Comparison of ENCODE assay signal across 1 cellular context in genomic region chr4:159174645-159175147, GRCh38.
TF ChIP-seq lines count a peak whose summit lies in the region.

No MANE protein-coding gene starts in this region.

TF ChIP-seq in IMR-90, 13 proteins besides CTCF, POLR2A, EP300 and RAD21:
- no peak for TF ChIP-seq MXI1 (IDR thresholded peaks at IDR 0.05; ENCODE audit: borderline replicate concordance, low read depth, low read length)
- no peak for TF ChIP-seq CEBPB (IDR thresholded peaks at IDR 0.05; ENCODE audit: low read depth, low read length)
- TF ChIP-seq RCOR1 (IDR thresholded peaks at IDR 0.05; ENCODE audit: insufficient replicate concordance, low read length): no peak
